ENCODE assay signal across 14 cellular contexts in genomic region chr21:36807421-36808004, GRCh38.
"Had no signal": no experiment of that assay in that cellular context is flagged by ENCODE, and none has a peak within 500 bp of the region (broad histone marks: within the 10 kb centered on the region; RNA-seq: fewer than 3 reads in every experiment).

No MANE protein-coding gene starts in this region.

- H3K27me3 ChIP-seq: upper lobe of right lung had no signal

- ATAC-seq: activated CD4-positive, alpha-beta T cell treated with anti-CD3 and anti-CD28 coated beads for 36 hours; psoas muscle; sciatic nerve; upper lobe of right lung; WTC11 had no signal

- FAIRE-seq: endothelial cell of umbilical vein, TTC549 had no signal

- H3K4me3 ChIP-seq: lung, psoas muscle, upper lobe of right lung had no signal

- H3K27ac ChIP-seq: psoas muscle, upper lobe of right lung had no signal

- H3K4me1 ChIP-seq: psoas muscle, upper lobe of right lung had no signal

- H3K9me3 ChIP-seq: psoas muscle, upper lobe of right lung had no signal

- DNase-seq: activated CD4-positive, alpha-beta T cell treated with anti-CD3 and anti-CD28 coated beads for 36 hours; activated CD4-positive, alpha-beta T cell treated with anti-CD3 and anti-CD28 coated beads, Interleukin-2, amount 50 U/mL, for 48 hours; activated gamma-delta T cell; effector memory CD4-positive, alpha-beta T cell; glutamatergic neuron; psoas muscle; stimulated activated CD4-positive, alpha-beta T cell treated with anti-CD3 and anti-CD28 coated beads, Interleukin-4, amount 100 ng/mL, for 4 hours; stimulated activated naive CD4-positive, alpha-beta T cell; upper lobe of right lung had no signal

- H3K36me3 ChIP-seq: upper lobe of right lung had no signal
